ENCODE assay signal across 8 cellular contexts in the genomic region with DNA sequence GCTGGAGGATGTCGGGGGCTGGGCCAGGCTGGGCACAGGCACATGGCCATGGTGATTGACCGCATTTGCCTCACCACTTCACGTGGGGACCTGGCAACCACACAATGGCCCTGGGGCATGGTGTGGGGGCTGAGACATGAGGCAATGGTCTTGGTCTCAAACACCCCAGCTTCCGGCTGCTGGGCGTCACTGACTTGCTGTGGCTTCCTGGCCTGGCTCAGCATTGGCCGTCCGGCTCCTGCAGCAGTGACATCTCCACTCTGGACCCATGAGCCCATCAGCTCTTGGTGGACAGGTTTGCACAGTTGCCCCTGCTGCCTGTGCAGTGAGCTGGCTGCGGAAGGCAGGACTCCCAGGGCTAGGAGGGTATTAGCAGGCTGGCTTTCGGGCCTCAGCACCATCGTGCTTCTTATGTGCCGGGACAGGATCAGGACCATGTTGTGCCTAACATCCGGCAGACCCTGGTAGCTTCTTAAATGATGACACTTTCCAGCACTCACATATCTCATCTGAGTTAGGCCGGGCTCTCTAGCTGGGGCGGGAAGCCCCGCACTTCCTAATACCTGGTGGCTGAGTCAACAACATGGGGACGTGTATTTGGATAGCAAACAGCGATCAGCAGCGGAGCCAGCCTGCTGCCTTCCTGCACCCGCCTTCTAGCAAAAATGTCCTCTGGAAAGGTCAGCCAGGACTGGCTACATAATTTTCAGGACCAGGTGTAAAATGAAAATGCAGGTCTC. TPM values are rescaled to one million over a fixed set of nuclear protein-coding genes. Genes with fewer than 3 reads are reported as not detected.
A peak's percentile ranks its signal among the peaks of the same experiment; 100 is the strongest.
DNase-seq lines count a peak whose midpoint lies in the region; ATAC-seq and TF ChIP-seq lines count a peak whose summit lies in the region.

No MANE protein-coding gene starts in this region.

- no peak for DNase-seq in activated T-cell treated with anti-CD3 and anti-CD28 coated beads, Interleukin-2, amount 50 U/mL, for 24 hours
- no peak for DNase-seq in activated T-cell treated with anti-CD3 and anti-CD28 coated beads, Interleukin-2, amount 50 U/mL, for 1 hour
- no peak for DNase-seq in activated B cell treated with CpG ODN at 0.5 μM for 24 hours
- peak in 26 of 42 donors; percentile 28 to 82 (median 52) for DNase-seq in head of caudate nucleus
- DNase-seq in epidermal melanocyte (ENCODE audit: insufficient read length, low spot score), result no peak
- no peak for DNase-seq in NCI-H1436 (lab: John Stamatoyannopoulos, UW)

- intact Hi-C loops in activated B cell treated with CpG ODN at 0.5 μM for 24 hours (cut with micrococcal nuclease) (no loop called here), head of caudate nucleus (cut with DNase I) (no loop called here)

- CTCF ChIA-PET in activated B cell treated with CpG ODN at 0.5 μM for 24 hours (lab: Charles Lee), result interaction anchor here (0.6 kb wide), 1 partner anchor 67 kb away, joined by 3 read pairs; no protein-coding TSS in a partner anchor

- no peaks in the 10 kb centered on the region for H3K27me3 ChIP-seq in rectal smooth muscle tissue (ENCODE audit: control insufficient read depth, insufficient read depth, low read length)

- no peaks in the 10 kb centered on the region for H3K36me3 ChIP-seq in rectal smooth muscle tissue (ENCODE audit: control insufficient read depth, insufficient read depth, low read length)

- H3K4me1 Mint-ChIP-seq in activated T-cell treated with anti-CD3 and anti-CD28 coated beads, Interleukin-2, amount 50 U/mL, for 24 hours (ENCODE audit: low read depth), result peaks cover 88% of the 10 kb centered on the region
- peaks cover 92% of the 10 kb centered on the region for H3K4me1 Mint-ChIP-seq in activated B cell treated with CpG ODN at 0.5 μM for 24 hours

- peaks cover 2% of the 10 kb centered on the region for H3K36me3 Mint-ChIP-seq in activated T-cell treated with anti-CD3 and anti-CD28 coated beads, Interleukin-2, amount 50 U/mL, for 24 hours (ENCODE audit: low read depth)
- H3K36me3 Mint-ChIP-seq in activated B cell treated with CpG ODN at 0.5 μM for 24 hours (ENCODE audit: low read depth), result no peaks in the 10 kb centered on the region

- no peaks in the 10 kb centered on the region for H3K27me3 Mint-ChIP-seq in activated T-cell treated with anti-CD3 and anti-CD28 coated beads, Interleukin-2, amount 50 U/mL, for 24 hours
- H3K27me3 Mint-ChIP-seq in activated B cell treated with CpG ODN at 0.5 μM for 24 hours, result no peaks in the 10 kb centered on the region

- no peaks in the 10 kb centered on the region for H3K9me3 Mint-ChIP-seq in activated T-cell treated with anti-CD3 and anti-CD28 coated beads, Interleukin-2, amount 50 U/mL, for 24 hours
- H3K9me3 Mint-ChIP-seq in activated B cell treated with CpG ODN at 0.5 μM for 24 hours, result no peaks in the 10 kb centered on the region

- no peak overlapping the region for H3K9ac ChIP-seq in rectal smooth muscle tissue (ENCODE audit: low read length)

- no peaks in the 10 kb centered on the region for H3K4me1 ChIP-seq in rectal smooth muscle tissue (ENCODE audit: control insufficient read depth, insufficient read depth, low read length)

- peak overlapping the region; percentile 81 for H3K27ac Mint-ChIP-seq in activated T-cell treated with anti-CD3 and anti-CD28 coated beads, Interleukin-2, amount 50 U/mL, for 24 hours
- peak overlapping the region; percentile 24 for H3K27ac Mint-ChIP-seq in activated B cell treated with CpG ODN at 0.5 μM for 24 hours

- H3K4me3 Mint-ChIP-seq in activated T-cell treated with anti-CD3 and anti-CD28 coated beads, Interleukin-2, amount 50 U/mL, for 24 hours, result no peak overlapping the region
- peak overlapping the region; percentile 19 for H3K4me3 Mint-ChIP-seq in activated B cell treated with CpG ODN at 0.5 μM for 24 hours

- peak overlapping the region; percentile 34 for H3K4me3 ChIP-seq in rectal smooth muscle tissue (ENCODE audit: low read length)

- H3K27ac ChIP-seq in rectal smooth muscle tissue (ENCODE audit: low read depth, low read length), result peak overlapping the region; percentile 37

- TF ChIP-seq CTCF in activated B cell treated with CpG ODN at 0.5 μM for 24 hours (IDR thresholded peaks at IDR 0.05), result no peak

- ATAC-seq in activated B cell treated with CpG ODN at 0.5 μM for 24 hours (ENCODE audit: low read depth), result no peak
- ATAC-seq in GM19023 (IDR thresholded peaks at IDR 0.05; ENCODE audit: unreplicated experiment), result no peak

- POLR2A ChIA-PET in activated B cell treated with CpG ODN at 0.5 μM for 24 hours (lab: Charles Lee), result interaction anchor here (0.5 to 4.2 kb wide), 7 partner anchors 9 to 141 kb away, joined by 3 to 26 read pairs (median 4); partner anchors contain the start of genes AP3S2 and ZNF710

RNA-seq across cellular contexts. Expression of gene ZNF710, which starts 34.1 kb away (rescaled TPM):
- 36.2 and 45.5 TPM in 2 replicates for total RNA-seq in activated B cell treated with CpG ODN at 0.5 μM for 24 hours

Comparison
In these comparisons a context has a peak if more than half of its experiments do, and no peak if none do; other contexts are left out.
1. DNase-seq: peak in head of caudate nucleus (26 of 42); none in activated T-cell treated with anti-CD3 and anti-CD28 coated beads, Interleukin-2, amount 50 U/mL, for 24 hours (single experiment), activated T-cell treated with anti-CD3 and anti-CD28 coated beads, Interleukin-2, amount 50 U/mL, for 1 hour (single experiment), activated B cell treated with CpG ODN at 0.5 μM for 24 hours (single experiment), epidermal melanocyte (single experiment) and NCI-H1436 (single experiment).